In genomic region chr10:61774031-61774430, GRCh38 we compare ENCODE assay signal across 1 cellular context.
A peak's percentile ranks its signal among the peaks of the same experiment; 100 is the strongest.
TF ChIP-seq lines count a peak whose summit lies in the region.

No MANE protein-coding gene starts in this region.

TF ChIP-seq in K562, 482 proteins besides CTCF, POLR2A, EP300 and RAD21 (continued from another document):
- TF ChIP-seq USF2 (CRISPR knock-in tag; IDR thresholded peaks at IDR 0.05) (peak; percentile 83), RAD51 (IDR thresholded peaks at IDR 0.05; ENCODE audit: borderline replicate concordance, low read depth) (peak; percentile 42; the same call in 1 of the 2 replicates), ZNF551 (CRISPR knock-in tag; IDR thresholded peaks at IDR 0.05) (no peak), PTRF (tag; IDR thresholded peaks at IDR 0.05) (peak; percentile 76), NCOR1 (IDR thresholded peaks at IDR 0.05) (no peak), ZNF717 (CRISPR knock-in tag; IDR thresholded peaks at IDR 0.05) (no peak), ZNF408 (CRISPR knock-in tag; IDR thresholded peaks at IDR 0.05; ENCODE audit: low read depth) (no peak), TOE1 (IDR thresholded peaks at IDR 0.05; ENCODE audit: borderline replicate concordance) (no peak), TOE1 (CRISPR knock-in tag; IDR thresholded peaks at IDR 0.05; ENCODE audit: borderline replicate concordance, low read depth) (no peak), SMAD4 (CRISPR knock-in tag; conservative IDR thresholded peaks at IDR 0.05) (0 out of 2 replicates have a peak, but pooled peaks have one; percentile 67)
TF ChIP-seq in K562: peak in this region for 21.
